ENCODE assay signal across 8 cellular contexts in genomic region chr3:42025388-42026138, GRCh38.
DNase-seq lines count a peak whose midpoint lies in the region; ATAC-seq and TF ChIP-seq lines count a peak whose summit lies in the region.

No MANE protein-coding gene starts in this region.

- H3K27ac ChIP-seq in RWPE2 (ENCODE audit: poor library complexity, severe bottlenecking) = peak overlapping the region; percentile 41
- peak overlapping the region; percentile 77 for H3K27ac ChIP-seq in duodenal mucosa (ENCODE audit: low read depth, low read length)
- peak overlapping the region; percentile 73 to 84 for H3K27ac ChIP-seq in left lung

- in situ Hi-C loops in Caki2 (cut with HindIII; ENCODE audit: low pct_unique_long_range_greater_than_20kb, low sequenced_read_pairs) = no loop called here

- no peak for TF ChIP-seq CTCF in RWPE2 (IDR thresholded peaks at IDR 0.05; ENCODE audit: poor library complexity, severe bottlenecking)
- no peak for TF ChIP-seq CTCF in left lung (IDR thresholded peaks at IDR 0.05)

- H3K27ac Mint-ChIP-seq in stimulated activated naive CD8-positive, alpha-beta T cell treated with anti-CD3 and anti-CD28 coated beads, Interleukin-15, amount 100 ng/mL, for 72 hours = peak overlapping the region in 1 of 2 donors; percentile 43

- H3K27me3 ChIP-seq in RWPE2 (ENCODE audit: insufficient read depth, poor library complexity, severe bottlenecking) (no peaks in the 10 kb centered on the region), duodenal mucosa (ENCODE audit: control insufficient read depth in 1 of 2, insufficient read depth in 2 of 2, low read length in 2 of 2) (no peaks in the 10 kb centered on the region), left lung (no peaks in the 10 kb centered on the region)

- H3K36me3 ChIP-seq in RWPE2 (ENCODE audit: low read depth) (no peaks in the 10 kb centered on the region), duodenal mucosa (ENCODE audit: control insufficient read depth in 1 of 2, insufficient read depth in 2 of 2, low read length in 2 of 2) (no peaks in the 10 kb centered on the region), left lung (no peaks in the 10 kb centered on the region)

- H3K9me3 ChIP-seq in RWPE2 (ENCODE audit: severe bottlenecking) (no peaks in the 10 kb centered on the region), duodenal mucosa (ENCODE audit: control insufficient read depth in 1 of 2, low read length in 2 of 2) (no peaks in the 10 kb centered on the region), left lung (no peaks in the 10 kb centered on the region)

- H3K9ac ChIP-seq in duodenal mucosa (ENCODE audit: low read depth in 1 of 2, low read length in 2 of 2) = peak overlapping the region; percentile 33 to 44

- DNase-seq in Caki2 (ENCODE audit: low read depth) = peak; percentile 73
- DNase-seq in M059J (ENCODE audit: low read depth) = peak; percentile 83
- DNase-seq in RWPE2 (ENCODE audit: low spot score) = no peak
- peak; percentile 83 to 95 for DNase-seq in left lung
- DNase-seq in stimulated activated naive CD8-positive, alpha-beta T cell treated with anti-CD3 and anti-CD28 coated beads, Interleukin-15, amount 100 ng/mL, for 72 hours = no peak
- no peak for DNase-seq in NCI-H1436 (lab: John Stamatoyannopoulos, UW)

- H3K4me1 Mint-ChIP-seq in stimulated activated naive CD8-positive, alpha-beta T cell treated with anti-CD3 and anti-CD28 coated beads, Interleukin-15, amount 100 ng/mL, for 72 hours = peaks cover 77% of the 10 kb centered on the region

- H3K4me1 ChIP-seq in RWPE2 (ENCODE audit: insufficient read depth, poor library complexity, severe bottlenecking) (peaks cover 37% of the 10 kb centered on the region), duodenal mucosa (ENCODE audit: control insufficient read depth in 1 of 2, insufficient read depth in 2 of 2, low read length in 2 of 2) (peaks cover 39 to 45% of the 10 kb centered on the region in 2 donors), left lung (peaks cover 29 to 69% of the 10 kb centered on the region in 2 donors)

- peak overlapping the region; percentile 27 to 63 for H3K4me3 Mint-ChIP-seq in stimulated activated naive CD8-positive, alpha-beta T cell treated with anti-CD3 and anti-CD28 coated beads, Interleukin-15, amount 100 ng/mL, for 72 hours

- ATAC-seq in GM21423 (IDR thresholded peaks at IDR 0.05; ENCODE audit: unreplicated experiment) (peak; percentile 75), RWPE2 (ENCODE audit: low read depth) (peak; percentile 38; the same call in 2 of the 3 replicates), left lung (peak; percentile 93)
- no peak for ATAC-seq in stimulated activated naive CD8-positive, alpha-beta T cell treated with anti-CD3 and anti-CD28 coated beads, Interleukin-15, amount 100 ng/mL, for 72 hours

- peaks cover 4 to 8% of the 10 kb centered on the region in 2 donors for H3K9me3 Mint-ChIP-seq in stimulated activated naive CD8-positive, alpha-beta T cell treated with anti-CD3 and anti-CD28 coated beads, Interleukin-15, amount 100 ng/mL, for 72 hours

- no peaks in the 10 kb centered on the region for H3K27me3 Mint-ChIP-seq in stimulated activated naive CD8-positive, alpha-beta T cell treated with anti-CD3 and anti-CD28 coated beads, Interleukin-15, amount 100 ng/mL, for 72 hours

- intact Hi-C loops in left lung (cut with DNase I) = no loop called here

- H3K4me3 ChIP-seq in RWPE2 (ENCODE audit: severe bottlenecking) (no peak overlapping the region), duodenal mucosa (ENCODE audit: low read depth in 1 of 2, low read length in 2 of 2) (peak overlapping the region in 1 of 2 donors; percentile 1), left lung (no peak overlapping the region)

Comparison
In these comparisons a context has a peak if more than half of its experiments do, and no peak if none do; other contexts are left out.
1. DNase-seq: peak in Caki2 (single experiment), M059J (single experiment) and left lung (2 of 2); none in RWPE2 (single experiment), stimulated activated naive CD8-positive, alpha-beta T cell treated with anti-CD3 and anti-CD28 coated beads, Interleukin-15, amount 100 ng/mL, for 72 hours (0 of 2) and NCI-H1436 (single experiment).
2. Peak in every context shown above with its lines, with median percentiles within 50 percentile points of each other: H3K27ac ChIP-seq.